ENCODE assay signal across 33 cellular contexts in genomic region chr13:78443839-78444238, GRCh38.
"Had no signal": no experiment of that assay in that cellular context is flagged by ENCODE, and none has a peak within 500 bp of the region (broad histone marks: within the 10 kb centered on the region; RNA-seq: fewer than 3 reads in every experiment).

No MANE protein-coding gene starts in this region.

- H3K36me3 ChIP-seq: adrenal gland, ascending aorta, brain microvascular endothelial cell, breast epithelium, cardiac muscle cell had no signal

- H3K27ac ChIP-seq: adrenal gland, ascending aorta, body of pancreas, brain microvascular endothelial cell, breast epithelium, cardiac muscle cell had no signal

- DNase-seq: activated effector memory CD4-positive, alpha-beta T cell treated with anti-CD3 and anti-CD28 coated beads, Interleukin-2, amount 50 U/mL, for 16 hours; activated effector memory CD4-positive, alpha-beta T cell treated with Interleukin-2 at 50 U/mL for 16 hours; activated gamma-delta T cell; activated gamma-delta T cell treated with Interleukin-2 at 50 U/mL for 16 hours; activated naive CD4-positive, alpha-beta T cell; activated naive CD4-positive, alpha-beta T cell treated with anti-CD3 and anti-CD28 coated beads for 36 hours; activated naive CD4-positive, alpha-beta T cell treated with anti-CD3 and anti-CD28 coated beads, Interleukin-2, amount 10 ng/mL, durations not matched to agents 7 days and 5 days; activated naive CD4-positive, alpha-beta T cell treated with anti-CD3 and anti-CD28 coated beads, Interleukin-2, amount 50 U/mL, for 16 hours; activated naive CD4-positive, alpha-beta T cell treated with Interleukin-2 at 50 U/mL for 16 hours; activated naive CD8-positive, alpha-beta T cell treated with anti-CD3 and anti-CD28 coated beads for 36 hours; activated naive CD8-positive, alpha-beta T cell treated with anti-CD3 and anti-CD28 coated beads, Interleukin-2, amount 10 ng/mL, durations not matched to agents 7 days and 5 days; activated naive CD8-positive, alpha-beta T cell treated with anti-CD3 and anti-CD28 coated beads, Interleukin-2, amount 50 U/mL, for 24 hours; activated T-cell treated with anti-CD3 and anti-CD28 coated beads, Interleukin-2, amount 50 U/mL, for 24 hours; activated T-cell treated with anti-CD3 and anti-CD28 coated beads, Interleukin-2, amount 50 U/mL, for 4 hours; activated T-cell treated with anti-CD3 and anti-CD28 coated beads, Interleukin-2, amount 50 U/mL, for 48 hours; activated T-cell treated with anti-CD3 and anti-CD28 coated beads, Interleukin-2, amount 50 U/mL, for 72 hours; adrenal gland; amniotic stem cell; amygdala; anterior cingulate cortex; aorta; body of pancreas; brain microvascular endothelial cell; caudate nucleus; central memory CD4-positive, alpha-beta T cell; cerebellar nuclear complex had no signal

- H3K4me3 ChIP-seq: adrenal gland, ascending aorta, body of pancreas, breast epithelium, cardiac muscle cell had no signal

- H3K9me3 ChIP-seq: adrenal gland, ascending aorta, body of pancreas, breast epithelium had no signal

- FAIRE-seq: astrocyte, bronchial epithelial cell had no signal

- H3K27me3 ChIP-seq: adrenal gland, ascending aorta, body of pancreas, brain microvascular endothelial cell, breast epithelium, cardiac muscle cell had no signal

- H3K4me1 ChIP-seq: adrenal gland, ascending aorta, body of pancreas, breast epithelium had no signal

- ATAC-seq: activated naive CD4-positive, alpha-beta T cell treated with anti-CD3 and anti-CD28 coated beads, Interleukin-2, amount 50 U/mL, for 72 hours; activated naive CD8-positive, alpha-beta T cell treated with anti-CD3 and anti-CD28 coated beads, Interleukin-2, amount 50 U/mL, for 24 hours; activated T-cell treated with anti-CD3 and anti-CD28 coated beads, Interleukin-2, amount 50 U/mL, for 4 hours; activated T-cell treated with anti-CD3 and anti-CD28 coated beads, Interleukin-2, amount 50 U/mL, for 72 hours; activated T-helper 17 cell treated with anti-CD3 and anti-CD28 coated beads, Interleukin-2, amount 50 U/mL, for 72 hours; body of pancreas had no signal
